In genomic region chr10:66778351-66778750, GRCh38 we compare ENCODE assay signal across 9 cellular contexts.
"Had no signal": no experiment of that assay in that cellular context is flagged by ENCODE, and none has a peak within 500 bp of the region (broad histone marks: within the 10 kb centered on the region; RNA-seq: fewer than 3 reads in every experiment).

No MANE protein-coding gene starts in this region.

- H2AFZ ChIP-seq: GM23248 had no signal

- H3K4me3 ChIP-seq: GM23248, HAP-1 had no signal

- H3K36me3 ChIP-seq: HAP-1 had no signal

- H3K4me3 Mint-ChIP-seq: HFFc6, IgD-negative memory B cell had no signal

- H3K27ac ChIP-seq: GM23248, HL-60 had no signal

- H3K27ac Mint-ChIP-seq: HFFc6, IgD-negative memory B cell had no signal

- ATAC-seq: HCT116, HepG2 had no signal

- H3K9ac ChIP-seq: GM23248 had no signal

- H3K36me3 Mint-ChIP-seq: IgD-negative memory B cell had no signal

- H3K4me1 ChIP-seq: HAP-1 had no signal

- DNase-seq: GM23248, H7, HFFc6, KBM-7 had no signal

- H3K9me3 Mint-ChIP-seq: HFFc6 had no signal

- H3K9me3 ChIP-seq: HAP-1 had no signal
